10 cellular contexts compared by ENCODE assay signal in genomic region chr15:77689821-77690220, GRCh38. TPM values are rescaled to one million over a fixed set of nuclear protein-coding genes. Genes with fewer than 3 reads are reported as not detected.
"Had no signal": no experiment of that assay in that cellular context is flagged by ENCODE, and none has a peak within 500 bp of the region (broad histone marks: within the 10 kb centered on the region; RNA-seq: fewer than 3 reads in every experiment).

No MANE protein-coding gene starts in this region.

- ATAC-seq: HCT116 had no signal

- H3K4me1 ChIP-seq: HAP-1 had no signal

- H3K9me3 Mint-ChIP-seq: HFFc6 had no signal

- H3K4me3 Mint-ChIP-seq: HFFc6 had no signal

- H3K4me3 ChIP-seq: GM23248, HAP-1 had no signal

- H3K36me3 ChIP-seq: HAP-1 had no signal

- H2AFZ ChIP-seq: GM23248 had no signal

- H3K4me2 ChIP-seq: KMS-11 had no signal

- H3K27ac Mint-ChIP-seq: HFFc6 had no signal

- H3K9ac ChIP-seq: GM23248, KMS-11 had no signal

- DNase-seq: GM23248, GOT3, H7, HFFc6, IMR-90, KBM-7 had no signal

- H3K27ac ChIP-seq: GM23248, HL-60, KMS-11 had no signal

- H3K9me3 ChIP-seq: HAP-1 had no signal

RNA-seq across cellular contexts. Expression of gene LINGO1, which starts 57.1 kb away (rescaled TPM):
- total RNA-seq: GM23248, IMR-90 had no signal
- polyA plus RNA-seq: GM23248 had no signal
